ENCODE assay signal across 9 cellular contexts in genomic region chr13:113123226-113124150, GRCh38. TPM values are rescaled to one million over a fixed set of nuclear protein-coding genes. Genes with fewer than 3 reads are reported as not detected.
DNase-seq lines count a peak whose midpoint lies in the region; TF ChIP-seq lines count a peak whose summit lies in the region.
"Had no signal": no experiment of that assay in that cellular context is flagged by ENCODE, and none has a peak within 500 bp of the region (broad histone marks: within the 10 kb centered on the region; RNA-seq: fewer than 3 reads in every experiment).

No MANE protein-coding gene starts in this region.

- no peaks in the 10 kb centered on the region for H3K36me3 ChIP-seq in NT2/D1 (ENCODE audit: insufficient read depth, insufficient read length, low read length)

- DNase-seq in GM10266 (ENCODE audit: extremely low spot score) (no peak), NT2/D1 (ENCODE audit: low read depth, low spot score) (no peak), fibroblast of the aortic adventitia (ENCODE audit: low read depth) (peak; percentile 15), retinal pigment epithelial cell (ENCODE audit: low read depth) (no peak), immature natural killer cell (no peak), NCI-H1105 treated with DMSO at 0.1 percent for 48 hours (lab: John Stamatoyannopoulos, UW) (no peak), NCI-H1092 (lab: John Stamatoyannopoulos, UW) (no peak), caudate nucleus (lab: John Stamatoyannopoulos, UW) (no peak)
- DNase-seq: activated naive CD8-positive, alpha-beta T cell treated with anti-CD3 and anti-CD28 coated beads, Interleukin-2, amount 50 U/mL, for 24 hours had no signal

- H3K4me1 Mint-ChIP-seq in immature natural killer cell = no peaks in the 10 kb centered on the region
- H3K4me1 Mint-ChIP-seq: activated naive CD8-positive, alpha-beta T cell treated with anti-CD3 and anti-CD28 coated beads, Interleukin-2, amount 50 U/mL, for 24 hours had no signal

- H3K27me3 ChIP-seq in NT2/D1 (ENCODE audit: insufficient read depth, insufficient read length) = no peaks in the 10 kb centered on the region

- H3K27ac Mint-ChIP-seq in immature natural killer cell = no peak overlapping the region
- H3K27ac Mint-ChIP-seq: activated naive CD8-positive, alpha-beta T cell treated with anti-CD3 and anti-CD28 coated beads, Interleukin-2, amount 50 U/mL, for 24 hours had no signal

- TF ChIP-seq CTCF in GM10266 (IDR thresholded peaks at IDR 0.05; ENCODE audit: control insufficient read depth, insufficient read depth, low read depth, missing control alignments) (peak; percentile 14), fibroblast of the aortic adventitia (IDR thresholded peaks at IDR 0.05; ENCODE audit: insufficient read depth, low read length) (peak; percentile 44), retinal pigment epithelial cell (conservative IDR thresholded peaks at IDR 0.05; ENCODE audit: low read depth, low read length) (peak; percentile 39)

- peaks cover 14% of the 10 kb centered on the region for H3K4me1 ChIP-seq in NT2/D1 (ENCODE audit: insufficient read depth, insufficient read length)

- H3K27me3 Mint-ChIP-seq in immature natural killer cell (ENCODE audit: low read depth in 3 of 3) = peaks cover 0 to 10% (median 10%) of the 10 kb centered on the region in 3 donors

- H3K9me3 ChIP-seq in NT2/D1 (ENCODE audit: insufficient read depth, low read length) = no peaks in the 10 kb centered on the region

- H3K9ac ChIP-seq in NT2/D1 (ENCODE audit: insufficient read length, low read depth) = peak overlapping the region; percentile 26

- H3K4me3 Mint-ChIP-seq in immature natural killer cell = no peak overlapping the region
- H3K4me3 Mint-ChIP-seq: activated naive CD8-positive, alpha-beta T cell treated with anti-CD3 and anti-CD28 coated beads, Interleukin-2, amount 50 U/mL, for 24 hours had no signal

- no peaks in the 10 kb centered on the region for H3K9me3 Mint-ChIP-seq in immature natural killer cell
- H3K9me3 Mint-ChIP-seq: activated naive CD8-positive, alpha-beta T cell treated with anti-CD3 and anti-CD28 coated beads, Interleukin-2, amount 50 U/mL, for 24 hours had no signal

- H3K36me3 Mint-ChIP-seq in immature natural killer cell = no peaks in the 10 kb centered on the region

- H3K27ac ChIP-seq in caudate nucleus (ENCODE audit: low read depth, low read length) = no peak overlapping the region

- H3K4me3 ChIP-seq in NT2/D1 (ENCODE audit: insufficient read length, low read depth) = no peak overlapping the region
- peak overlapping the region; percentile 62 for H3K4me3 ChIP-seq in fibroblast of the aortic adventitia (ENCODE audit: low read depth, low read length)
- no peak overlapping the region for H3K4me3 ChIP-seq in retinal pigment epithelial cell (ENCODE audit: low read length)

RNA-seq across cellular contexts. Expression of gene F10, which starts 0.9 kb away (rescaled TPM):
- 2.7 and 12.6 TPM in 2 replicates for total RNA-seq in fibroblast of the aortic adventitia (ENCODE audit: low replicate concordance)
- polyA plus RNA-seq in immature natural killer cell = not detected

RNA-seq across cellular contexts. Expression of gene F7, which starts 17.9 kb away (rescaled TPM):
- under 0.01 TPM in 1 of 2 replicates, not detected in the other for total RNA-seq in fibroblast of the aortic adventitia (ENCODE audit: low replicate concordance)
- under 1 TPM in 1 of 3 donors, not detected in 2; 0.77 TPM for polyA plus RNA-seq in immature natural killer cell

RNA-seq across cellular contexts. Expression of gene PROZ, which starts 35.0 kb away (rescaled TPM):
- not detected in 2 replicates for total RNA-seq in fibroblast of the aortic adventitia (ENCODE audit: low replicate concordance)
- polyA plus RNA-seq in immature natural killer cell = not detected
